ENCODE assay signal across 9 cellular contexts in genomic region chr4:8865681-8866310, GRCh38. TPM values are rescaled to one million over a fixed set of nuclear protein-coding genes. Genes with fewer than 3 reads are reported as not detected.
"Had no signal": no experiment of that assay in that cellular context is flagged by ENCODE, and none has a peak within 500 bp of the region (broad histone marks: within the 10 kb centered on the region; RNA-seq: fewer than 3 reads in every experiment).

No MANE protein-coding gene starts in this region.

- H3K4me3 ChIP-seq: GM23248, HAP-1, K562 had no signal

- H2AFZ ChIP-seq: GM23248 had no signal

- ATAC-seq: HCT116, K562 had no signal

- H3K9me3 Mint-ChIP-seq: HFFc6 had no signal

- H3K27ac Mint-ChIP-seq: HFFc6 had no signal

- H3K4me3 Mint-ChIP-seq: HFFc6 had no signal

- DNase-seq: GM23248, HFFc6, IMR-90, KG1 had no signal

- H3K36me3 ChIP-seq: HAP-1 had no signal

- H3K27ac ChIP-seq: GM23248 had no signal

- H3K4me1 ChIP-seq: HAP-1 had no signal

RNA-seq across cellular contexts. Expression of gene HMX1, which starts 5.8 kb away (rescaled TPM):
- total RNA-seq: GM23248, HFFc6, HT-29, IMR-90, K562 had no signal
- polyA plus RNA-seq: GM23248, H1, IMR-90, K562 had no signal
